13 cellular contexts compared by ENCODE assay signal in the genomic region with DNA sequence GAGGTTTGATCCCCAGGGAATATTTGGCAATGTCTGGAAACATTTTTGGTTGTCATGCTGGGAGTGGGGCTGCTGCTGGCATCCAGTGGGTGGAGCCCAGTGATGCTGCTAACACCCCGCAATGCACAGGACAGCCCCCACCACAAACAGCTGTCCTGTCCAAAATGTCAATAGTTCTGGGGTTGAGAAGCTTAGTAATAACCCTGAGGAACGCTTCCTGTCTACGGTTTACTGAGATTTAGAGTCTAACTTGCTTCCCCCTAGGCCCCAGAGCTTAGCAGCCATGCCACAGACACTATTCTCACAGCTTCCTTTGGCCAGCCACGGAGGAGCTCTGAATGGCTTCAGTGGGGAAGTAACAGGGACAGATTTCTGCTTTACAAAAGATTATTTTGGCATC.
"Had no signal": no experiment of that assay in that cellular context is flagged by ENCODE, and none has a peak within 500 bp of the region (broad histone marks: within the 10 kb centered on the region; RNA-seq: fewer than 3 reads in every experiment).

No MANE protein-coding gene starts in this region.

- H3K4me1 ChIP-seq: uterus had no signal

- H3K27ac ChIP-seq: esophagus squamous epithelium, tibial nerve, uterus, WERI-Rb-1 had no signal

- H3K9me3 ChIP-seq: esophagus squamous epithelium, uterus had no signal

- DNase-seq: activated CD4-positive, alpha-beta T cell treated with anti-CD3 and anti-CD28 coated beads for 1 hour; activated CD4-positive, alpha-beta T cell treated with anti-CD3 and anti-CD28 coated beads, Interleukin-2, amount 50 U/mL, for 48 hours; activated T-cell treated with anti-CD3 and anti-CD28 coated beads for 4 hours; effector CD8-positive, alpha-beta T cell; esophagus squamous epithelium; mesenchymal stem cell; posterior cingulate gyrus; retina; stimulated activated CD4-positive, alpha-beta T cell treated with anti-CD3 and anti-CD28 coated beads, Interleukin-2, amount 100 ng/mL, for 48 hours; T-helper 2 cell; uterus; WERI-Rb-1 had no signal

- H3K4me3 ChIP-seq: esophagus squamous epithelium, tibial nerve, uterus had no signal

- H3K27me3 ChIP-seq: uterus had no signal

- H3K36me3 ChIP-seq: esophagus squamous epithelium, tibial nerve, uterus, WERI-Rb-1 had no signal
